17 cellular contexts compared by ENCODE assay signal in the genomic region with DNA sequence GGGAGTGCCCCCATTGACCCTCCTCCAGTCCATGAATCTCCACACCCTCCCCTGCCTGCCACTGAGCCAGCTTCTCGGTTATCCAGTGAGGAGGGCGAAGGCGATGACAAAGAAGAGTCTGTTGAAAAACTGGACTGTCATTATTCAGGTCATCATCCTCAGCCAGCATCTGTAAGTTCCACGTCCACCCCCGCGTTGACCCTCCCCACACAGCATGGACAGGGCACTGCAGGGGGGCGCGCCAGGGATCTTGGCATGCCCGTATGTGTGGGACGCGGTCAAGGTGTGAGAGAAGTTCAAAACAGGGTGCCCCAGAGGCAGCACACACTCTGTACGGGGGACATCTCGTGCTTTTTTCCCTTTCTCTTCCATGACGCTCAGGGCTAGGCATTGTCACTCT. TPM values are rescaled to one million over a fixed set of nuclear protein-coding genes. Genes with fewer than 3 reads are reported as not detected.
DNase-seq lines count a peak whose midpoint lies in the region; ATAC-seq lines count a peak whose summit lies in the region.
"Had no signal": no experiment of that assay in that cellular context is flagged by ENCODE, and none has a peak within 500 bp of the region (broad histone marks: within the 10 kb centered on the region; RNA-seq: fewer than 3 reads in every experiment).

No MANE protein-coding gene starts in this region.

- no peaks in the 10 kb centered on the region for H3K9me3 Mint-ChIP-seq in activated CD4-positive, alpha-beta memory T cell treated with anti-CD3 and anti-CD28 coated beads for 36 hours
- H3K9me3 Mint-ChIP-seq in activated CD4-positive, alpha-beta memory T cell treated with anti-CD3 and anti-CD28 coated beads, Interleukin-2, amount 10 ng/mL, durations not matched to agents 7 days and 5 days: no peaks in the 10 kb centered on the region
- H3K9me3 Mint-ChIP-seq in CD8-positive, alpha-beta memory T cell: no peaks in the 10 kb centered on the region

- H3K79me1 ChIP-seq in trophoblast cell (ENCODE audit: low read length): no peaks in the 10 kb centered on the region

- no peak overlapping the region for H3K4ac ChIP-seq in trophoblast cell (ENCODE audit: low read depth, low read length)

- H3K9me3 ChIP-seq in CD8-positive, alpha-beta memory T cell (ENCODE audit: low read length): no peaks in the 10 kb centered on the region
- no peaks in the 10 kb centered on the region for H3K9me3 ChIP-seq in effector memory CD4-positive, alpha-beta T cell (ENCODE audit: control insufficient read depth, low read length)
- H3K9me3 ChIP-seq in trophoblast cell (ENCODE audit: insufficient read depth, low read depth, low read length): peaks cover 2% of the 10 kb centered on the region

- no peak for ATAC-seq in GM19395 (IDR thresholded peaks at IDR 0.05; ENCODE audit: unreplicated experiment)
- no peak for ATAC-seq in GM19397 (IDR thresholded peaks at IDR 0.05; ENCODE audit: unreplicated experiment)
- ATAC-seq: GM12878 had no signal

- no CpG with 5 or more reads among the region's 14 CpGs for WGBS in trophoblast cell (ENCODE audit: extremely low coverage, insufficient coverage, insufficient read length)

- H3K4me3 ChIP-seq in CD8-positive, alpha-beta memory T cell (ENCODE audit: low read length): no peak overlapping the region
- H3K4me3 ChIP-seq in effector memory CD4-positive, alpha-beta T cell (ENCODE audit: insufficient read depth, low read depth, low read length, poor library complexity, severe bottlenecking): no peak overlapping the region
- H3K4me3 ChIP-seq in trophoblast cell (ENCODE audit: low read depth, low read length): peak overlapping the region; percentile 8
- H3K4me3 ChIP-seq: GM12878 had no signal

- no peak overlapping the region for H3K23ac ChIP-seq in trophoblast cell (ENCODE audit: low read length)

- intact Hi-C loops in activated CD4-positive, alpha-beta memory T cell treated with anti-CD3 and anti-CD28 coated beads for 36 hours (cut with micrococcal nuclease): loop anchor here (5.0 kb wide), 1 partner anchor 78 kb away; the partner anchor contains the start of gene SCAANT1

- H3K27ac ChIP-seq in CD8-positive, alpha-beta memory T cell (ENCODE audit: low read depth, low read length): no peak overlapping the region
- H3K27ac ChIP-seq in effector memory CD4-positive, alpha-beta T cell (ENCODE audit: insufficient read depth, low read length, poor library complexity, severe bottlenecking): peak overlapping the region; percentile 3
- H3K27ac ChIP-seq in trophoblast cell (ENCODE audit: low read depth, low read length): no peak overlapping the region

- H2AK5ac ChIP-seq in trophoblast cell (ENCODE audit: low read length): no peak overlapping the region

- H4K91ac ChIP-seq in trophoblast cell (ENCODE audit: low read depth, low read length): no peak overlapping the region

- no peak overlapping the region for H3K4me3 Mint-ChIP-seq in activated CD4-positive, alpha-beta memory T cell treated with anti-CD3 and anti-CD28 coated beads for 36 hours
- no peak overlapping the region for H3K4me3 Mint-ChIP-seq in activated CD4-positive, alpha-beta memory T cell treated with anti-CD3 and anti-CD28 coated beads, Interleukin-2, amount 10 ng/mL, durations not matched to agents 7 days and 5 days
- no peak overlapping the region for H3K4me3 Mint-ChIP-seq in CD8-positive, alpha-beta memory T cell

- H3K18ac ChIP-seq in trophoblast cell (ENCODE audit: low read length): no peak overlapping the region

- no peaks in the 10 kb centered on the region for H3K27me3 ChIP-seq in CD8-positive, alpha-beta memory T cell (ENCODE audit: insufficient read depth, low read length, poor library complexity, severe bottlenecking)
- no peaks in the 10 kb centered on the region for H3K27me3 ChIP-seq in effector memory CD4-positive, alpha-beta T cell (replicated peaks; ENCODE audit: control insufficient read depth, insufficient read depth, low read length, poor library complexity, severe bottlenecking)
- H3K27me3 ChIP-seq in trophoblast cell (ENCODE audit: insufficient read depth, low read length): no peaks in the 10 kb centered on the region

- H4K8ac ChIP-seq in trophoblast cell (ENCODE audit: low read depth, low read length): no peak overlapping the region

- peaks cover 15% of the 10 kb centered on the region for H3K4me1 ChIP-seq in CD8-positive, alpha-beta memory T cell (ENCODE audit: insufficient read depth, low read length)
- no peaks in the 10 kb centered on the region for H3K4me1 ChIP-seq in effector memory CD4-positive, alpha-beta T cell (ENCODE audit: control insufficient read depth, insufficient read depth, low read length, poor library complexity, severe bottlenecking)
- no peaks in the 10 kb centered on the region for H3K4me1 ChIP-seq in trophoblast cell (ENCODE audit: control insufficient read depth in 1 of 2, insufficient read depth in 2 of 2, low read length in 2 of 2)

- H3K27ac Mint-ChIP-seq in activated CD4-positive, alpha-beta memory T cell treated with anti-CD3 and anti-CD28 coated beads for 36 hours: peak overlapping the region; percentile 53
- no peak overlapping the region for H3K27ac Mint-ChIP-seq in activated CD4-positive, alpha-beta memory T cell treated with anti-CD3 and anti-CD28 coated beads, Interleukin-2, amount 10 ng/mL, durations not matched to agents 7 days and 5 days
- peak overlapping the region in 5 of 8 donors; percentile 11 to 90 (median 60) for H3K27ac Mint-ChIP-seq in CD8-positive, alpha-beta memory T cell

- peaks cover 58% of the 10 kb centered on the region for H3K36me3 Mint-ChIP-seq in activated CD4-positive, alpha-beta memory T cell treated with anti-CD3 and anti-CD28 coated beads for 36 hours
- H3K36me3 Mint-ChIP-seq in activated CD4-positive, alpha-beta memory T cell treated with anti-CD3 and anti-CD28 coated beads, Interleukin-2, amount 10 ng/mL, durations not matched to agents 7 days and 5 days (ENCODE audit: low read depth): peaks cover 83% of the 10 kb centered on the region
- peaks cover 13 to 96% (median 32%) of the 10 kb centered on the region in 3 donors for H3K36me3 Mint-ChIP-seq in CD8-positive, alpha-beta memory T cell

- peaks cover 47% of the 10 kb centered on the region for H3K4me1 Mint-ChIP-seq in activated CD4-positive, alpha-beta memory T cell treated with anti-CD3 and anti-CD28 coated beads for 36 hours (ENCODE audit: low read depth)
- H3K4me1 Mint-ChIP-seq in activated CD4-positive, alpha-beta memory T cell treated with anti-CD3 and anti-CD28 coated beads, Interleukin-2, amount 10 ng/mL, durations not matched to agents 7 days and 5 days: peaks cover 57% of the 10 kb centered on the region
- peaks cover 33 to 69% (median 56%) of the 10 kb centered on the region in 3 donors for H3K4me1 Mint-ChIP-seq in CD8-positive, alpha-beta memory T cell

- no peak overlapping the region for H4K12ac ChIP-seq in trophoblast cell (ENCODE audit: low read depth, low read length)

- no peak overlapping the region for H2AFZ ChIP-seq in trophoblast cell (ENCODE audit: insufficient read depth, low read length, poor library complexity)

- CTCF ChIA-PET in activated CD4-positive, alpha-beta memory T cell treated with anti-CD3 and anti-CD28 coated beads for 36 hours (lab: Charles Lee): interaction anchor here (13.2 kb wide), 1 partner anchor 21 kb away, joined by 360 read pairs; no protein-coding TSS in a partner anchor
- CTCF ChIA-PET in activated CD4-positive, alpha-beta memory T cell treated with anti-CD3 and anti-CD28 coated beads, Interleukin-2, amount 10 ng/mL, durations not matched to agents 7 days and 5 days (lab: Charles Lee): interaction anchor here (9.1 kb wide), 1 partner anchor 13 kb away, joined by 99 read pairs; no protein-coding TSS in a partner anchor
- CTCF ChIA-PET in CD8-positive, alpha-beta memory T cell (lab: Charles Lee): interaction anchor here (2.3 to 10.3 kb wide), 4 partner anchors 13 to 40 kb away, joined by 7 to 142 read pairs (median 71); no protein-coding TSS in a partner anchor

- peaks cover 92% of the 10 kb centered on the region for H3K36me3 ChIP-seq in CD8-positive, alpha-beta memory T cell (ENCODE audit: insufficient read depth, low read length)
- peaks cover 99% of the 10 kb centered on the region for H3K36me3 ChIP-seq in effector memory CD4-positive, alpha-beta T cell (ENCODE audit: control insufficient read depth, insufficient read depth, low read length)
- peaks cover 20 to 47% of the 10 kb centered on the region in 2 experiments for H3K36me3 ChIP-seq in trophoblast cell (ENCODE audit: control insufficient read depth in 1 of 2, insufficient read depth in 2 of 2, low read length in 2 of 2)

- H2BK12ac ChIP-seq in trophoblast cell (ENCODE audit: low read length): no peak overlapping the region

- no peak overlapping the region for H2BK120ac ChIP-seq in trophoblast cell (ENCODE audit: insufficient read depth, low read length, poor library complexity)

- H3K9ac ChIP-seq in trophoblast cell (ENCODE audit: low read length): peak overlapping the region; percentile 29

- DNase-seq in activated CD4-positive, alpha-beta memory T cell treated with anti-CD3 and anti-CD28 coated beads for 36 hours: no peak
- no peak for DNase-seq in activated CD4-positive, alpha-beta memory T cell treated with anti-CD3 and anti-CD28 coated beads, Interleukin-2, amount 10 ng/mL, durations not matched to agents 7 days and 5 days
- DNase-seq in CD8-positive, alpha-beta memory T cell: no peak
- no peak for DNase-seq in effector memory CD4-positive, alpha-beta T cell
- DNase-seq in trophoblast cell: no peak
- no peak for DNase-seq in dedifferentiated amniotic fluid mesenchymal stem cell (ENCODE audit: extremely low spot score)
- DNase-seq: DMS 273 treated with DMSO at 0.1 percent for 48 hours, GDM1, KG1, NCI-H1436, NCI-H2029 treated with DMSO at 0.1 percent for 48 hours, NCI-H510A, NCI-H774, RPMI8226 had no signal

- no peaks in the 10 kb centered on the region for H3K27me3 Mint-ChIP-seq in activated CD4-positive, alpha-beta memory T cell treated with anti-CD3 and anti-CD28 coated beads for 36 hours
- no peaks in the 10 kb centered on the region for H3K27me3 Mint-ChIP-seq in activated CD4-positive, alpha-beta memory T cell treated with anti-CD3 and anti-CD28 coated beads, Interleukin-2, amount 10 ng/mL, durations not matched to agents 7 days and 5 days
- H3K27me3 Mint-ChIP-seq in CD8-positive, alpha-beta memory T cell: no peaks in the 10 kb centered on the region

- H3K4me2 ChIP-seq in trophoblast cell (ENCODE audit: low read length): no peak overlapping the region

- no peak overlapping the region for H3K14ac ChIP-seq in trophoblast cell (ENCODE audit: low read length)

- H3K79me2 ChIP-seq in trophoblast cell (ENCODE audit: control insufficient read depth, insufficient read depth, low read length, poor library complexity): no peaks in the 10 kb centered on the region

- H2BK5ac ChIP-seq in trophoblast cell (ENCODE audit: low read depth, low read length, poor library complexity): no peak overlapping the region

- POLR2A ChIA-PET in activated CD4-positive, alpha-beta memory T cell treated with anti-CD3 and anti-CD28 coated beads for 36 hours (lab: Charles Lee): no interaction called here
- POLR2A ChIA-PET in activated CD4-positive, alpha-beta memory T cell treated with anti-CD3 and anti-CD28 coated beads, Interleukin-2, amount 10 ng/mL, durations not matched to agents 7 days and 5 days (lab: Charles Lee): no interaction called here
- POLR2A ChIA-PET in CD8-positive, alpha-beta memory T cell (lab: Charles Lee): interaction anchor here (0.6 to 1.6 kb wide), 2 partner anchors 23 to 83 kb away, joined by 4 to 5 read pairs; no protein-coding TSS in a partner anchor

RNA-seq across cellular contexts. Expression of gene PSMD6, which starts 33.1 kb away (rescaled TPM):
- 100 to 1,000 TPM; 104 to 109 TPM for total RNA-seq in activated CD4-positive, alpha-beta memory T cell treated with anti-CD3 and anti-CD28 coated beads for 36 hours
- total RNA-seq in activated CD4-positive, alpha-beta memory T cell treated with anti-CD3 and anti-CD28 coated beads, Interleukin-2, amount 10 ng/mL, durations not matched to agents 7 days and 5 days: 10 to 100 TPM; 82.1 to 82.9 TPM
- 100 to 1,000 TPM; 134 to 136 TPM for total RNA-seq in CD8-positive, alpha-beta memory T cell
- polyA plus RNA-seq in CD8-positive, alpha-beta memory T cell: 117 TPM
- 133 and 140 TPM in 2 replicates for polyA plus RNA-seq in trophoblast cell (2013)
